In genomic region chr7:148628011-148628410, GRCh38 we compare ENCODE assay signal across 24 cellular contexts. TPM values are rescaled to one million over a fixed set of nuclear protein-coding genes. Genes with fewer than 3 reads are reported as not detected.
DNase-seq lines count a peak whose midpoint lies in the region; ATAC-seq and TF ChIP-seq lines count a peak whose summit lies in the region.
"Had no signal": no experiment of that assay in that cellular context is flagged by ENCODE, and none has a peak within 500 bp of the region (broad histone marks: within the 10 kb centered on the region; RNA-seq: fewer than 3 reads in every experiment).

No MANE protein-coding gene starts in this region.

- no peaks in the 10 kb centered on the region for H3K27me3 ChIP-seq in BLaER1
- no peaks in the 10 kb centered on the region for H3K27me3 ChIP-seq in CD8-positive, alpha-beta memory T cell (ENCODE audit: insufficient read depth, low read length, poor library complexity, severe bottlenecking)

- peaks cover 31% of the 10 kb centered on the region for H3K4me1 ChIP-seq in BLaER1
- H3K4me1 ChIP-seq in CD8-positive, alpha-beta memory T cell (ENCODE audit: insufficient read depth, low read length), result peaks cover 35% of the 10 kb centered on the region
- H3K4me1 ChIP-seq: Caco-2 had no signal

- H3K9ac ChIP-seq in BLaER1, result no peak overlapping the region

- TF ChIP-seq CTCF in mesothelial cell of epicardium (IDR thresholded peaks at IDR 0.05; ENCODE audit: unreplicated experiment), result no peak

- no peak for DNase-seq in activated CD4-positive, alpha-beta T cell treated with anti-CD3 and anti-CD28 coated beads, Interleukin-2, amount 10 ng/mL, durations not matched to agents 7 days and 5 days
- no peak for DNase-seq in activated CD4-positive, alpha-beta T cell treated with anti-CD3 and anti-CD28 coated beads, Interleukin-2, amount 50 U/mL, for 48 hours
- no peak for DNase-seq in CD8-positive, alpha-beta memory T cell
- DNase-seq in mesothelial cell of epicardium (ENCODE audit: low spot score in 2 of 2, unreplicated experiment in 2 of 2) (no peak), cortex of kidney (lab: John Stamatoyannopoulos, UW) (no peak), NCI-H226 (no peak)
- DNase-seq: 8988T, Caco-2, DMS 273 treated with DMSO at 0.1 percent for 48 hours, DMS79 treated with DMSO at 0.1 percent for 48 hours, NCI-H1417, NCI-H1694 treated with DMSO at 0.1 percent for 48 hours, NCI-H2081 treated with DMSO at 0.1 percent for 48 hours, NCI-H2171 treated with DMSO at 0.1 percent for 48 hours, NCI-H446, NCI-H526 had no signal

- H3K27me3 Mint-ChIP-seq in activated CD4-positive, alpha-beta T cell treated with anti-CD3 and anti-CD28 coated beads, Interleukin-2, amount 10 ng/mL, durations not matched to agents 7 days and 5 days, result peaks cover 12% of the 10 kb centered on the region
- H3K27me3 Mint-ChIP-seq in CD8-positive, alpha-beta memory T cell, result peaks cover 27 to 40% of the 10 kb centered on the region in 2 donors
- peaks cover 8% of the 10 kb centered on the region for H3K27me3 Mint-ChIP-seq in activated T-helper 17 cell treated with anti-CD3 and anti-CD28 coated beads, Interleukin-2, amount 50 U/mL, for 72 hours
- H3K27me3 Mint-ChIP-seq in mesothelial cell of epicardium (ENCODE audit: low read depth), result no peaks in the 10 kb centered on the region

- CTCF ChIA-PET in activated CD4-positive, alpha-beta T cell treated with anti-CD3 and anti-CD28 coated beads, Interleukin-2, amount 10 ng/mL, durations not matched to agents 7 days and 5 days (lab: Charles Lee), result interaction anchor here (0.7 kb wide), 1 partner anchor 145 kb away, joined by 3 read pairs; no protein-coding TSS in a partner anchor
- CTCF ChIA-PET in CD8-positive, alpha-beta memory T cell (lab: Charles Lee), result no interaction called here

- peaks cover 40% of the 10 kb centered on the region for H3K4me1 Mint-ChIP-seq in activated CD4-positive, alpha-beta T cell treated with anti-CD3 and anti-CD28 coated beads, Interleukin-2, amount 10 ng/mL, durations not matched to agents 7 days and 5 days
- H3K4me1 Mint-ChIP-seq in CD8-positive, alpha-beta memory T cell, result peaks cover 25 to 53% (median 44%) of the 10 kb centered on the region in 3 donors
- peaks cover 36% of the 10 kb centered on the region for H3K4me1 Mint-ChIP-seq in activated T-helper 17 cell treated with anti-CD3 and anti-CD28 coated beads, Interleukin-2, amount 50 U/mL, for 72 hours
- peaks cover 43% of the 10 kb centered on the region for H3K4me1 Mint-ChIP-seq in mesothelial cell of epicardium

- peak overlapping the region; percentile 21 for H3K4me3 Mint-ChIP-seq in activated CD4-positive, alpha-beta T cell treated with anti-CD3 and anti-CD28 coated beads, Interleukin-2, amount 10 ng/mL, durations not matched to agents 7 days and 5 days
- H3K4me3 Mint-ChIP-seq in CD8-positive, alpha-beta memory T cell, result peak overlapping the region in 5 of 7 donors; percentile 46 to 83 (median 62)
- H3K4me3 Mint-ChIP-seq in activated T-helper 17 cell treated with anti-CD3 and anti-CD28 coated beads, Interleukin-2, amount 50 U/mL, for 72 hours, result peak overlapping the region; percentile 19
- no peak overlapping the region for H3K4me3 Mint-ChIP-seq in mesothelial cell of epicardium

- H3K27ac ChIP-seq in BLaER1, result no peak overlapping the region
- no peak overlapping the region for H3K27ac ChIP-seq in CD8-positive, alpha-beta memory T cell (ENCODE audit: low read depth, low read length)
- H3K27ac ChIP-seq: C4-2B had no signal

- POLR2A ChIA-PET in activated CD4-positive, alpha-beta T cell treated with anti-CD3 and anti-CD28 coated beads, Interleukin-2, amount 10 ng/mL, durations not matched to agents 7 days and 5 days (lab: Charles Lee), result no interaction called here
- POLR2A ChIA-PET in CD8-positive, alpha-beta memory T cell (lab: Charles Lee), result interaction anchor here (1.1 to 1.3 kb wide), 2 partner anchors 33 to 71 kb away, joined by 4 to 6 read pairs; partner anchors contain the start of gene CUL1

- peaks cover 8% of the 10 kb centered on the region for H3K9me3 Mint-ChIP-seq in activated CD4-positive, alpha-beta T cell treated with anti-CD3 and anti-CD28 coated beads, Interleukin-2, amount 10 ng/mL, durations not matched to agents 7 days and 5 days
- H3K9me3 Mint-ChIP-seq in CD8-positive, alpha-beta memory T cell, result peaks cover 0 to under 1% (median 0%) of the 10 kb centered on the region in 5 donors
- H3K9me3 Mint-ChIP-seq in activated T-helper 17 cell treated with anti-CD3 and anti-CD28 coated beads, Interleukin-2, amount 50 U/mL, for 72 hours, result peaks cover 4% of the 10 kb centered on the region
- no peaks in the 10 kb centered on the region for H3K9me3 Mint-ChIP-seq in mesothelial cell of epicardium

- H3K9me3 ChIP-seq in BLaER1, result no peaks in the 10 kb centered on the region
- no peaks in the 10 kb centered on the region for H3K9me3 ChIP-seq in CD8-positive, alpha-beta memory T cell (ENCODE audit: low read length)
- H3K9me3 ChIP-seq: Caco-2 had no signal

- H3K4me3 ChIP-seq in BLaER1, result no peak overlapping the region
- H3K4me3 ChIP-seq in CD8-positive, alpha-beta memory T cell (ENCODE audit: low read length), result no peak overlapping the region

- ATAC-seq in activated T-helper 17 cell treated with anti-CD3 and anti-CD28 coated beads, Interleukin-2, amount 50 U/mL, for 72 hours (replicated peaks), result no peak
- ATAC-seq: HCT116, Right ventricle myocardium inferior had no signal

- H4K20me1 ChIP-seq in BLaER1, result no peaks in the 10 kb centered on the region

- H3K4me2 ChIP-seq in BLaER1, result 0 out of 2 replicates have a peak overlapping the region, but pooled peaks have one; percentile 6

- H3K36me3 Mint-ChIP-seq in activated CD4-positive, alpha-beta T cell treated with anti-CD3 and anti-CD28 coated beads, Interleukin-2, amount 10 ng/mL, durations not matched to agents 7 days and 5 days (ENCODE audit: low read depth), result no peaks in the 10 kb centered on the region
- H3K36me3 Mint-ChIP-seq in CD8-positive, alpha-beta memory T cell, result no peaks in the 10 kb centered on the region
- no peaks in the 10 kb centered on the region for H3K36me3 Mint-ChIP-seq in activated T-helper 17 cell treated with anti-CD3 and anti-CD28 coated beads, Interleukin-2, amount 50 U/mL, for 72 hours (ENCODE audit: low read depth)
- no peaks in the 10 kb centered on the region for H3K36me3 Mint-ChIP-seq in mesothelial cell of epicardium
- H3K36me3 Mint-ChIP-seq: IgD-negative memory B cell had no signal

- no peak overlapping the region for H3K27ac Mint-ChIP-seq in activated CD4-positive, alpha-beta T cell treated with anti-CD3 and anti-CD28 coated beads, Interleukin-2, amount 10 ng/mL, durations not matched to agents 7 days and 5 days
- H3K27ac Mint-ChIP-seq in CD8-positive, alpha-beta memory T cell, result peak overlapping the region in 3 of 8 donors; percentile 12 to 54 (median 48)
- H3K27ac Mint-ChIP-seq in activated T-helper 17 cell treated with anti-CD3 and anti-CD28 coated beads, Interleukin-2, amount 50 U/mL, for 72 hours, result no peak overlapping the region
- H3K27ac Mint-ChIP-seq in mesothelial cell of epicardium, result no peak overlapping the region
- H3K27ac Mint-ChIP-seq: IgD-negative memory B cell had no signal

- no peaks in the 10 kb centered on the region for H3K36me3 ChIP-seq in BLaER1
- H3K36me3 ChIP-seq in CD8-positive, alpha-beta memory T cell (ENCODE audit: insufficient read depth, low read length), result no peaks in the 10 kb centered on the region

RNA-seq across cellular contexts. Expression of gene C7orf33, which starts 37.4 kb away (rescaled TPM):
- not detected for total RNA-seq in activated CD4-positive, alpha-beta T cell treated with anti-CD3 and anti-CD28 coated beads, Interleukin-2, amount 10 ng/mL, durations not matched to agents 7 days and 5 days
- total RNA-seq in CD8-positive, alpha-beta memory T cell, result not detected
- not detected for polyA plus RNA-seq in CD8-positive, alpha-beta memory T cell
- total RNA-seq in activated T-helper 17 cell treated with anti-CD3 and anti-CD28 coated beads, Interleukin-2, amount 50 U/mL, for 72 hours, result not detected
- not detected in 3 replicates for total RNA-seq in mesothelial cell of epicardium
- total RNA-seq: H1, MCF 10A, Right ventricle myocardium inferior had no signal
- polyA plus RNA-seq: H1, IgD-negative memory B cell had no signal
